11 cellular contexts compared by ENCODE assay signal in the genomic region with DNA sequence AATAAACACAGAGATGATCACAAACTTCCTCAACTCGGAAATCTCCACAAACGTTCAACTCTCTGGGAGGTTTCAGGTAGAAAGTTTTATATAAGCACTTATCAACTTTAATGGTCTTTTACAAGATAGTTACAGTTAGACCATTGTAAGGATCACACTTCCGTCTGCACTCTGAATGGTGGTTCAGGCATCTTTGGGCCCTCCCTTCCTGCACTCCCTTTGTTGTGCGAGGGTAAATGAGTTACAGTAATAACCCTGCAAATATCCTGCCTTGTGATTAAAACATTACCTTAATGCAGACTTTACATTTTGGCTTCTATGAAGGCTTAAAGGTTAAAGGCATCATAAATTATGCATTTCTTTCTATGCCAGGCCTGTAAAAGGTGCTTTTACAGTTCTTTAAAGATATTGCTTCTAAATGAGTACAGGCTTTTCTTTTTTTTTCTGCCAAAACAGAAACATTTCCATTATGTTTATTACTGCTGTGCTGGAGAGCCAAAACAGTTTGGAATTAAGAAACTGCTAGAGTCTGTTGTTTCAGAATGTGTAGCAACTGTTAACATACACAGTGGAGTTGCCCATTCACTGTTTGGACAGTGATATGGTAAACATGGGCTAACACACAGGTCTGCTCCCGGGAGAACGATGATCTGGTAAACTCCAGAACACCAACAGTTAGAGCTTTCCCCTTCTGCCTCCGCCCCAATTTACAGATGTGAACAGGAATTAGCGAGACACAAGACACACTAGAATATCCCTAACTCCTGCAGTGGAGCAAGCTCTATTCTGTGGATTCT. TPM values are rescaled to one million over a fixed set of nuclear protein-coding genes. Genes with fewer than 3 reads are reported as not detected.
DNase-seq lines count a peak whose midpoint lies in the region; ATAC-seq, FAIRE-seq and TF ChIP-seq lines count a peak whose summit lies in the region.
"Had no signal": no experiment of that assay in that cellular context is flagged by ENCODE, and none has a peak within 500 bp of the region (broad histone marks: within the 10 kb centered on the region; RNA-seq: fewer than 3 reads in every experiment).

No MANE protein-coding gene starts in this region.

- intact Hi-C loops in right cardiac atrium (cut with DNase I) (no loop called here), heart left ventricle (cut with DNase I) (no loop called here), vagina (cut with DNase I) (no loop called here), thyroid gland (cut with DNase I) (no loop called here)

- H3K79me1 ChIP-seq in H1 (ENCODE audit: low read depth, low read length): no peaks in the 10 kb centered on the region

- peaks cover 0 to 3% of the 10 kb centered on the region in 2 experiments for H4K20me1 ChIP-seq in H1 (replicated peaks in 1 of 2; ENCODE audit: control insufficient read depth in 1 of 2, insufficient read depth in 2 of 2, low read length in 2 of 2)

- TF ChIP-seq POLR2A in heart left ventricle (IDR thresholded peaks at IDR 0.05) (no peak), H1 (IDR thresholded peaks at IDR 0.05; ENCODE audit: control extremely low read depth in 1 of 2, low read depth in 2 of 2, low read length in 2 of 2) (no peak), vagina (IDR thresholded peaks at IDR 0.05) (no peak), thyroid gland (IDR thresholded peaks at IDR 0.05) (no peak)

- no peak for DNase-seq in right cardiac atrium
- no peak for DNase-seq in heart left ventricle
- DNase-seq in H1 (ENCODE audit: low read depth in 1 of 2, low spot score in 2 of 2): no peak
- DNase-seq in vagina (ENCODE audit: extremely low spot score in 2 of 2): no peak
- no peak for DNase-seq in thyroid gland
- no peak for DNase-seq in MV-4-11 (lab: John Stamatoyannopoulos, UW)
- no peak for DNase-seq in stimulated activated CD4-positive, alpha-beta T cell treated with anti-CD3 and anti-CD28 coated beads, Interleukin-15, amount 100 ng/mL, for 24 hours
- DNase-seq: activated naive CD4-positive, alpha-beta T cell; CD8-positive, alpha-beta T cell; NCI-H2171 treated with DMSO at 0.1 percent for 48 hours had no signal

- no peak overlapping the region for H3K4ac ChIP-seq in H1 (replicated peaks; ENCODE audit: insufficient read length, low read depth, low read length)

- H3K4me2 ChIP-seq in H1 (ENCODE audit: insufficient read depth in 1 of 2, low read depth in 2 of 2, low read length in 2 of 2): peak overlapping the region; percentile 79 to 89

- no peak overlapping the region for H2AK5ac ChIP-seq in H1 (ENCODE audit: low read depth, low read length)

- H3K4me1 ChIP-seq in right cardiac atrium (ENCODE audit: control insufficient read depth, insufficient read depth, low read length) (peaks cover 2% of the 10 kb centered on the region), heart left ventricle (peaks cover 0 to 19% (median 10%) of the 10 kb centered on the region in 12 donors), H1 (replicated peaks in 1 of 4; ENCODE audit: control insufficient read depth in 3 of 4, insufficient read depth in 4 of 4, low read length in 3 of 4) (peaks cover 0 to 12% (median 5%) of the 10 kb centered on the region in 4 experiments; a peak in 5 of 7 replicates), vagina (peaks cover 6% of the 10 kb centered on the region), thyroid gland (peaks cover 11 to 20% of the 10 kb centered on the region in 2 donors)

- peaks cover 93% of the 10 kb centered on the region for H3K27me3 Mint-ChIP-seq in nephron (ENCODE audit: low read depth)

- 0 out of 2 replicates have a peak overlapping the region, but pooled peaks have one; percentile 75 for H2BK15ac ChIP-seq in H1 (ENCODE audit: low read length)

- peak overlapping the region in 1 of 3 experiments; percentile 63 for H3K27ac Mint-ChIP-seq in nephron
- H3K27ac Mint-ChIP-seq: CD8-positive, alpha-beta T cell had no signal

- ATAC-seq in right cardiac atrium (no peak), heart left ventricle (no peak)
- ATAC-seq: CD8-positive, alpha-beta T cell had no signal

- H3K27me3 ChIP-seq in right cardiac atrium (ENCODE audit: control insufficient read depth, insufficient read depth): peaks cover 3% of the 10 kb centered on the region
- H3K27me3 ChIP-seq in heart left ventricle: peaks cover 0 to 39% (median 7%) of the 10 kb centered on the region in 9 donors
- H3K27me3 ChIP-seq in H1 (replicated peaks in 1 of 4; ENCODE audit: control insufficient read depth in 3 of 4, extremely low read depth in 1 of 4, insufficient read depth in 3 of 4, low read length in 3 of 4): peaks cover 2 to 26% (median 18%) of the 10 kb centered on the region in 4 experiments; a peak in 6 of 7 replicates
- H3K27me3 ChIP-seq in vagina: no peaks in the 10 kb centered on the region
- H3K27me3 ChIP-seq in thyroid gland: no peaks in the 10 kb centered on the region

- no peak overlapping the region for H4K91ac ChIP-seq in H1 (replicated peaks; ENCODE audit: insufficient read length, low read length)

- no peak for TF ChIP-seq CTCF in heart left ventricle (IDR thresholded peaks at IDR 0.05)
- TF ChIP-seq CTCF in H1 (IDR thresholded peaks at IDR 0.05; ENCODE audit: control extremely low read depth in 1 of 3, insufficient read depth in 1 of 3, low read depth in 1 of 3, low read length in 3 of 3): no peak
- no peak for TF ChIP-seq CTCF in nephron (IDR thresholded peaks at IDR 0.05; ENCODE audit: unreplicated experiment in 3 of 3)
- no peak for TF ChIP-seq CTCF in vagina (IDR thresholded peaks at IDR 0.05)
- TF ChIP-seq CTCF in thyroid gland (IDR thresholded peaks at IDR 0.05): no peak

- no peak overlapping the region for H2BK12ac ChIP-seq in H1 (ENCODE audit: low read depth, low read length)

- H3K36me3 ChIP-seq in heart left ventricle (no peaks in the 10 kb centered on the region), H1 (ENCODE audit: control insufficient read depth in 2 of 4, insufficient read depth in 4 of 4, low read length in 3 of 4) (no peaks in the 10 kb centered on the region), vagina (no peaks in the 10 kb centered on the region), thyroid gland (no peaks in the 10 kb centered on the region)

- peak overlapping the region; percentile 78 to 85 (median 85) for H3K4me3 Mint-ChIP-seq in nephron
- H3K4me3 Mint-ChIP-seq: CD8-positive, alpha-beta T cell had no signal

- H3K9me3 Mint-ChIP-seq in nephron: no peaks in the 10 kb centered on the region
- H3K9me3 Mint-ChIP-seq: CD8-positive, alpha-beta T cell had no signal

- 0 out of 2 replicates have a peak overlapping the region, but pooled peaks have one; percentile 25 for H2BK5ac ChIP-seq in H1 (ENCODE audit: low read depth, low read length)

- H3K4me3 ChIP-seq in right cardiac atrium (ENCODE audit: low read length) (peak overlapping the region; percentile 38), heart left ventricle (peak overlapping the region in 4 of 12 donors; percentile 45 to 58 (median 54)), H1 (ENCODE audit: extremely low read depth in 1 of 4, insufficient read depth in 2 of 4, low read depth in 3 of 4, low read length in 4 of 4) (peak overlapping the region; percentile 43 to 71 (median 62); a peak in 7 of 8 replicates), vagina (peak overlapping the region; percentile 44 to 45), thyroid gland (replicated peaks in 1 of 3) (no peak overlapping the region)

- no peak overlapping the region for H3K23ac ChIP-seq in H1 (ENCODE audit: insufficient read length)

- FAIRE-seq in H1 (lab: Jason Lieb, UNC): no peak

- H3K9ac ChIP-seq in H1 (replicated peaks in 1 of 4; ENCODE audit: extremely low read depth in 1 of 4, low read depth in 3 of 4, low read length in 3 of 4): peak overlapping the region in 1 of 4 experiments; percentile 0; a peak in 1 of 7 replicates

- H3K4me1 Mint-ChIP-seq in nephron: peaks cover 41% of the 10 kb centered on the region

- H2BK120ac ChIP-seq in H1 (replicated peaks; ENCODE audit: low read depth, low read length): peak overlapping the region; percentile 33

- H2BK20ac ChIP-seq in H1 (ENCODE audit: low read length): no peak overlapping the region

- H4K5ac ChIP-seq in H1 (ENCODE audit: insufficient read length, low read depth, low read length): no peak overlapping the region

- POLR2A ChIA-PET in H1 (lab: Charles Lee; ENCODE audit: partially characterized antibody): interaction anchor here (0.8 to 2.0 kb wide), 8 partner anchors 9 to 148 kb away, joined by 3 to 7 read pairs (median 4); no protein-coding TSS in a partner anchor

- CTCF ChIA-PET in H1 (lab: Charles Lee; ENCODE audit: partially characterized antibody): interaction anchor here (1.3 kb wide), 1 partner anchor 93 kb away, joined by 4 read pairs; no protein-coding TSS in a partner anchor

- H2AFZ ChIP-seq in H1 (ENCODE audit: low read length): peak overlapping the region; percentile 94; the same call in 1 of the 2 replicates

- no peak overlapping the region for H3K56ac ChIP-seq in H1 (replicated peaks; ENCODE audit: insufficient read length, low read depth, low read length)

- no peaks in the 10 kb centered on the region for H3K79me2 ChIP-seq in H1 (ENCODE audit: control insufficient read depth in 1 of 2, insufficient read depth in 2 of 2, low read length in 2 of 2)

- H3K9me3 ChIP-seq in right cardiac atrium (ENCODE audit: control insufficient read depth, low read length): no peaks in the 10 kb centered on the region
- H3K9me3 ChIP-seq in heart left ventricle: no peaks in the 10 kb centered on the region
- no peaks in the 10 kb centered on the region for H3K9me3 ChIP-seq in H1 (ENCODE audit: insufficient read depth in 2 of 2, low read depth in 1 of 2, low read length in 1 of 2)
- no peaks in the 10 kb centered on the region for H3K9me3 ChIP-seq in vagina
- H3K9me3 ChIP-seq in thyroid gland: no peaks in the 10 kb centered on the region

- no peak overlapping the region for H3K27ac ChIP-seq in right cardiac atrium (ENCODE audit: low read length)
- H3K27ac ChIP-seq in heart left ventricle: peak overlapping the region in 1 of 12 donors; percentile 77
- H3K27ac ChIP-seq in H1 (ENCODE audit: low read depth, low read length): no peak overlapping the region
- no peak overlapping the region for H3K27ac ChIP-seq in vagina
- no peak overlapping the region for H3K27ac ChIP-seq in thyroid gland

- WGBS in right cardiac atrium: 58% methylated on average over 8 of the region's 8 CpGs
- 61 to 64% (median 63%) methylated on average over 8 of the region's 8 CpGs for WGBS in heart left ventricle, 4 donors
- WGBS in H1 (ENCODE audit: extremely low coverage in 1 of 2, insufficient coverage in 1 of 2, insufficient read length in 1 of 2, insufficient replicate concordance in 2 of 2, low coverage in 1 of 2, low lambda C conversion rate in 2 of 2, missing lambda C conversion rate in 1 of 2), 2 experiments: 68% methylated on average over 8 of the region's 8 CpGs; no CpG with 5 or more reads in 1 of the 2 experiments
- WGBS in thyroid gland, 2 donors: 57 to 63% methylated on average over 8 of the region's 8 CpGs

- TF ChIP-seq EP300 in H1 (IDR thresholded peaks at IDR 0.05; ENCODE audit: borderline replicate concordance in 1 of 2, low read depth in 2 of 2, low read length in 2 of 2): no peak

- no peak for TF ChIP-seq RAD21 in H1 (IDR thresholded peaks at IDR 0.05 in 1 of 2, conservative IDR thresholded peaks at IDR 0.05 in 1 of 2; ENCODE audit: low read depth in 2 of 2, low read length in 2 of 2)

- H4K8ac ChIP-seq in H1 (ENCODE audit: extremely low read depth, insufficient read depth, low read length): no peak overlapping the region

- H3K23me2 ChIP-seq in H1 (ENCODE audit: low read depth, low read length): peaks cover 13% of the 10 kb centered on the region

- no peak overlapping the region for H3K14ac ChIP-seq in H1 (ENCODE audit: insufficient read length)

- 0 out of 2 replicates have a peak overlapping the region, but pooled peaks have one; percentile 33 for H3K18ac ChIP-seq in H1 (ENCODE audit: extremely low read depth, low read length)

- H3K36me3 Mint-ChIP-seq in nephron (ENCODE audit: low read depth): no peaks in the 10 kb centered on the region
- H3K36me3 Mint-ChIP-seq: CD8-positive, alpha-beta T cell had no signal

RNA-seq across cellular contexts. Expression of gene PRUNE2, which starts 1.1 kb away (rescaled TPM):
- total RNA-seq in right cardiac atrium: 10 to 100 TPM; 30.5 to 49.1 (median 42.5) TPM
- polyA plus RNA-seq in right cardiac atrium: 11.7 TPM
- 1 to 10 TPM in 6 of 9 donors, under 1 TPM in 3; 0.51 to 7.7 (median 2.6) TPM for total RNA-seq in heart left ventricle
- under 1 TPM; 0.65 to 0.71 TPM for polyA plus RNA-seq in heart left ventricle
- 13.2 and 13.3 TPM in 2 replicates for total RNA-seq in H1 (2021; fragmentation: NEBNext Ultra II Directional; extraction: Animal tissue kit (Norgen Biotek cat#: 25700))
- polyA plus RNA-seq in H1 (2011; rRNA removed): 3.2 and 5.5 TPM in 2 replicates
- 4.0 TPM for polyA plus RNA-seq in H1 (2011; cell fraction: cytosol; rRNA removed)
- 4.1 TPM for polyA plus RNA-seq in H1 (2011; cell fraction: nucleus; rRNA removed)
- 5.2 to 9.6 TPM (median 7.2 TPM) in 4 replicates for polyA plus RNA-seq in H1 (2012, experiment 1 of 2)
- polyA plus RNA-seq in H1 (2012, experiment 2 of 2): 0.63 TPM
- polyA plus RNA-seq in H1 (2013, experiment 1 of 2): 5.3 TPM
- 5.6 TPM for polyA plus RNA-seq in H1 (2013, experiment 2 of 2)
- polyA minus RNA-seq in H1 (2011; rRNA and poly(A)+ RNA removed): 9.7 and 21.7 TPM in 2 replicates
- 9.1 TPM for polyA minus RNA-seq in H1 (2011; cell fraction: cytosol; rRNA and poly(A)+ RNA removed)
- 22.5 TPM for polyA minus RNA-seq in H1 (2011; cell fraction: nucleus; rRNA and poly(A)+ RNA removed)
- total RNA-seq in vagina: 75.6 TPM
- total RNA-seq in thyroid gland: 1 to 10 TPM; 3.7 to 7.8 (median 4.9) TPM
- total RNA-seq: CD8-positive, alpha-beta T cell had no signal

Comparison
In these comparisons a context has a peak if more than half of its experiments do, and no peak if none do; other contexts are left out.
1. H3K4me3 ChIP-seq: peak in right cardiac atrium (single experiment), H1 (4 of 4) and vagina (2 of 2); none in thyroid gland (0 of 3).